ENCODE assay signal across 11 cellular contexts in genomic region chr9:95772320-95773060, GRCh38.
DNase-seq lines count a peak whose midpoint lies in the region; ATAC-seq, FAIRE-seq and TF ChIP-seq lines count a peak whose summit lies in the region.
"Had no signal": no experiment of that assay in that cellular context is flagged by ENCODE, and none has a peak within 500 bp of the region (broad histone marks: within the 10 kb centered on the region; RNA-seq: fewer than 3 reads in every experiment).

No MANE protein-coding gene starts in this region.

- H3K36me3 Mint-ChIP-seq in GM23338 (ENCODE audit: low read depth): no peaks in the 10 kb centered on the region
- H3K36me3 Mint-ChIP-seq: immature natural killer cell; stimulated activated memory B cell treated with anti-CD40 and anti-IgM and Interleukin-4, amounts not matched to agents 10 μg/mL and 1 μg/mL and 100 μg/mL, for 72 hours had no signal

- peak overlapping the region; percentile 46; the same call in 1 of the 2 replicates for H3K27ac Mint-ChIP-seq in GM23338
- H3K27ac Mint-ChIP-seq: stimulated activated memory B cell treated with anti-CD40 and anti-IgM and Interleukin-4, amounts not matched to agents 10 μg/mL and 1 μg/mL and 100 μg/mL, for 72 hours had no signal

- H3K27ac ChIP-seq in GM23338 (ENCODE audit: low read depth) (peak overlapping the region; percentile 72; the same call in 1 of the 2 replicates), VCaP (peak overlapping the region; percentile 75), heart right ventricle (peak overlapping the region in 3 of 10 donors; percentile 8 to 43 (median 13))

- no peak for FAIRE-seq in frontal cortex (lab: Jason Lieb, UNC)

- H3K9me3 Mint-ChIP-seq in GM23338: no peaks in the 10 kb centered on the region
- H3K9me3 Mint-ChIP-seq: immature natural killer cell; stimulated activated memory B cell treated with anti-CD40 and anti-IgM and Interleukin-4, amounts not matched to agents 10 μg/mL and 1 μg/mL and 100 μg/mL, for 72 hours had no signal

- peak overlapping the region; percentile 94 for H2AFZ ChIP-seq in GM23338

- intact Hi-C loops in heart right ventricle (cut with DNase I): no loop called here

- DNase-seq in GM23338 (ENCODE audit: low spot score) (peak; percentile 72), heart right ventricle (peak; percentile 23 to 48), renal cortical epithelial cell (ENCODE audit: low read depth) (peak; percentile 62), frontal cortex (ENCODE audit: low spot score in 2 of 2) (no peak), NCI-H1092 (lab: John Stamatoyannopoulos, UW) (no peak), GM13977 (ENCODE audit: low spot score) (no peak)
- DNase-seq: activated CD4-positive, alpha-beta T cell treated with anti-CD3 and anti-CD28 coated beads, Interleukin-2, amount 50 U/mL, for 1 hour had no signal

- no peaks in the 10 kb centered on the region for H4K20me1 ChIP-seq in GM23338 (replicated peaks; ENCODE audit: insufficient read depth)

- H3K79me2 ChIP-seq in GM23338 (replicated peaks; ENCODE audit: insufficient read depth): no peaks in the 10 kb centered on the region

- WGBS in heart right ventricle, 2 donors: 54 to 56% methylated on average over 30 of the region's 30 CpGs

- H3K9me2 ChIP-seq in GM23338 (ENCODE audit: insufficient read depth): no peaks in the 10 kb centered on the region; the same call in 1 of the 2 replicates

- H3K4me3 ChIP-seq in GM23338 (peak overlapping the region; percentile 31; the same call in 1 of the 2 replicates), heart right ventricle (peak overlapping the region in 2 of 10 donors; percentile 5 to 8)

- H3K27me3 Mint-ChIP-seq in GM23338 (ENCODE audit: insufficient read depth, low read depth, poor library complexity): peaks cover 20% of the 10 kb centered on the region

- H3K4me1 ChIP-seq in GM23338 (ENCODE audit: insufficient read depth) (peaks cover 42% of the 10 kb centered on the region), heart right ventricle (peaks cover 0 to 23% (median 8%) of the 10 kb centered on the region in 9 donors)

- H3K27me3 ChIP-seq in GM23338 (ENCODE audit: insufficient read depth) (0 out of 2 replicates have a peak, but pooled peaks cover 8% of the 10 kb centered on the region), heart right ventricle (peaks cover 0 to 41% (median 27%) of the 10 kb centered on the region in 7 donors)

- H3K4me2 ChIP-seq in GM23338: peak overlapping the region; percentile 71

- H3K4me1 Mint-ChIP-seq in GM23338: peaks cover 38% of the 10 kb centered on the region
- H3K4me1 Mint-ChIP-seq: stimulated activated memory B cell treated with anti-CD40 and anti-IgM and Interleukin-4, amounts not matched to agents 10 μg/mL and 1 μg/mL and 100 μg/mL, for 72 hours had no signal

- ATAC-seq in GM23338 (peak; percentile 83), heart right ventricle (peak; percentile 77 to 93 (median 88)), HG03469 (IDR thresholded peaks at IDR 0.05; ENCODE audit: unreplicated experiment) (no peak)
- ATAC-seq: stimulated activated memory B cell treated with anti-CD40 and anti-IgM and Interleukin-4, amounts not matched to agents 10 μg/mL and 1 μg/mL and 100 μg/mL, for 72 hours had no signal

- H3F3A ChIP-seq in GM23338 (replicated peaks; ENCODE audit: low read depth): peaks cover 23% of the 10 kb centered on the region; the same call in 1 of the 2 replicates

- H3K4me3 Mint-ChIP-seq in GM23338: peak overlapping the region; percentile 32; the same call in 1 of the 3 replicates
- H3K4me3 Mint-ChIP-seq: stimulated activated memory B cell treated with anti-CD40 and anti-IgM and Interleukin-4, amounts not matched to agents 10 μg/mL and 1 μg/mL and 100 μg/mL, for 72 hours had no signal

- 0 out of 4 replicates have a peak, but pooled peaks of 1 of the 2 experiments have one; percentile 2 for TF ChIP-seq CTCF in GM23338 (conservative IDR thresholded peaks at IDR 0.05; ENCODE audit: low read depth in 2 of 2)
- no peak for TF ChIP-seq CTCF in VCaP (conservative IDR thresholded peaks at IDR 0.05)
- TF ChIP-seq CTCF in heart right ventricle (IDR thresholded peaks at IDR 0.05): peak in 1 of 9 donors; percentile 5
- TF ChIP-seq CTCF in GM13977 (IDR thresholded peaks at IDR 0.05; ENCODE audit: extremely low read depth, insufficient read depth, missing control alignments): no peak

- H3K9me3 ChIP-seq in heart right ventricle: no peaks in the 10 kb centered on the region

- in situ Hi-C loops in GM13977 (cut with MboI; ENCODE audit: low pct_unique_long_range_greater_than_20kb, low sequenced_read_pairs, unreplicated experiment): no loop called here

- no peaks in the 10 kb centered on the region for H3K36me3 ChIP-seq in GM23338 (ENCODE audit: insufficient read depth)
- no peaks in the 10 kb centered on the region for H3K36me3 ChIP-seq in heart right ventricle

TF ChIP-seq in GM23338, 12 proteins besides CTCF, POLR2A, EP300 and RAD21:
- TF ChIP-seq EZH2phosphoT487 (IDR thresholded peaks at IDR 0.05; ENCODE audit: unreplicated experiment) (no peak), NANOG (IDR thresholded peaks at IDR 0.05; ENCODE audit: borderline replicate concordance) (no peak)

Comparison
In these comparisons a context has a peak if more than half of its experiments do, and no peak if none do; other contexts are left out.
1. DNase-seq: peak in GM23338 (single experiment), heart right ventricle (2 of 2) and renal cortical epithelial cell (single experiment); none in frontal cortex (0 of 2), NCI-H1092 (single experiment) and GM13977 (single experiment).